20 cellular contexts compared by ENCODE assay signal in the genomic region with DNA sequence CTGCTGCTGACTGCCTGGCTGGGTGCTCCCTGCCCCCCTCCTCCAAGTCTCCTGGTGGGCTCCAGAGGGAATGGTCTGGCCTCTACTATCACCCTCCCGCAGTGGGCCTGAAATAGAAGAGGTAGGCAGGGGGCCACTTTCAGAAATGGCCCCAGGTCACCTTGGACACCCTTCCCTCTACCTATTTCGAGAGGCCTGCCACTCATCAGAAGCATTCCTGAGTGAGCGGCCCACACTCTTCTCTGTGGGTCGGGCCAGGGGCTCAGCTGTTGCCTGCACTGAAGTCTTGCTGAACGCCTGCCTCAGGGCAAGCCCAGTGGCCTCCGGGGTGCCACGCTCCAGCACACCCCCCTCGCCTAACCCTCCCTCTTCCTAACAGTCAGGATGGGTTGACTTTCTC.
DNase-seq lines count a peak whose midpoint lies in the region; ATAC-seq and TF ChIP-seq lines count a peak whose summit lies in the region.
"Had no signal": no experiment of that assay in that cellular context is flagged by ENCODE, and none has a peak within 500 bp of the region (broad histone marks: within the 10 kb centered on the region; RNA-seq: fewer than 3 reads in every experiment).

No MANE protein-coding gene starts in this region.

- TF ChIP-seq CTCF in esophagus muscularis mucosa (IDR thresholded peaks at IDR 0.05): no peak
- TF ChIP-seq CTCF in sigmoid colon (IDR thresholded peaks at IDR 0.05): no peak
- no peak for TF ChIP-seq CTCF in vagina (IDR thresholded peaks at IDR 0.05)

- H3K9me3 ChIP-seq in esophagus muscularis mucosa (no peaks in the 10 kb centered on the region), sigmoid colon (no peaks in the 10 kb centered on the region), vagina (no peaks in the 10 kb centered on the region)

- TF ChIP-seq EP300 in esophagus muscularis mucosa (IDR thresholded peaks at IDR 0.05) (no peak), sigmoid colon (IDR thresholded peaks at IDR 0.05) (no peak)

- 58% methylated on average over 7 of the region's 8 CpGs for WGBS in esophagus muscularis mucosa
- 89 to 93% methylated on average over 8 of the region's 8 CpGs for WGBS in sigmoid colon, 2 donors

- H3K27ac ChIP-seq in esophagus muscularis mucosa (replicated peaks in 1 of 4) (peak overlapping the region; percentile 71 to 79 (median 73)), sigmoid colon (peak overlapping the region; percentile 74 to 98 (median 86)), vagina (peak overlapping the region; percentile 75)
- H3K27ac ChIP-seq: KMS-11, RWPE1 had no signal

- H3K36me3 ChIP-seq in esophagus muscularis mucosa: peaks cover 78 to 100% (median 99%) of the 10 kb centered on the region in 4 donors
- peaks cover 28 to 99% (median 87%) of the 10 kb centered on the region in 4 donors for H3K36me3 ChIP-seq in sigmoid colon
- H3K36me3 ChIP-seq in vagina: peaks cover 0 to 69% of the 10 kb centered on the region in 2 donors

- DNase-seq in esophagus muscularis mucosa (ENCODE audit: extremely low spot score): no peak
- DNase-seq in left ventricle myocardium superior: no peak
- DNase-seq in sigmoid colon: no peak
- no peak for DNase-seq in vagina (ENCODE audit: extremely low spot score in 2 of 2)
- DNase-seq in activated effector memory CD4-positive, alpha-beta T cell treated with Interleukin-2 at 50 U/mL for 16 hours: no peak
- DNase-seq: ACHN, AML-193, DMS 273 treated with DMSO at 0.1 percent for 48 hours, GDM1, NCI-H1048, NCI-H1436 treated with DMSO at 0.1 percent for 48 hours, NCI-H2081, NCI-H510A, NCI-H774, PC-3 had no signal

- no peaks in the 10 kb centered on the region for H3K27me3 ChIP-seq in esophagus muscularis mucosa
- H3K27me3 ChIP-seq in sigmoid colon: no peaks in the 10 kb centered on the region
- no peaks in the 10 kb centered on the region for H3K27me3 ChIP-seq in vagina

- peaks cover 41 to 97% (median 90%) of the 10 kb centered on the region in 4 donors for H3K4me1 ChIP-seq in esophagus muscularis mucosa
- peaks cover 0 to 97% (median 86%) of the 10 kb centered on the region in 4 donors for H3K4me1 ChIP-seq in sigmoid colon
- peaks cover 57% of the 10 kb centered on the region for H3K4me1 ChIP-seq in vagina

- ATAC-seq in left ventricle myocardium superior (peak; percentile 26), esophagus mucosa (no peak), GM21529 (IDR thresholded peaks at IDR 0.05; ENCODE audit: unreplicated experiment) (no peak)
- ATAC-seq: GM12878, PC-3 had no signal

- H3K4me3 ChIP-seq in esophagus muscularis mucosa (no peak overlapping the region), sigmoid colon (no peak overlapping the region), vagina (no peak overlapping the region)
- H3K4me3 ChIP-seq: GM12878 had no signal

- intact Hi-C loops in esophagus muscularis mucosa (cut with DNase I): no loop called here
- intact Hi-C loops in left ventricle myocardium superior (cut with micrococcal nuclease): no loop called here
- intact Hi-C loops in sigmoid colon (cut with DNase I): no loop called here
- intact Hi-C loops in vagina (cut with DNase I): no loop called here

- TF ChIP-seq POLR2A in esophagus muscularis mucosa (IDR thresholded peaks at IDR 0.05; ENCODE audit: low read depth) (no peak), sigmoid colon (IDR thresholded peaks at IDR 0.05) (no peak), vagina (IDR thresholded peaks at IDR 0.05) (no peak)
